ENCODE assay signal across 8 cellular contexts in the genomic region with DNA sequence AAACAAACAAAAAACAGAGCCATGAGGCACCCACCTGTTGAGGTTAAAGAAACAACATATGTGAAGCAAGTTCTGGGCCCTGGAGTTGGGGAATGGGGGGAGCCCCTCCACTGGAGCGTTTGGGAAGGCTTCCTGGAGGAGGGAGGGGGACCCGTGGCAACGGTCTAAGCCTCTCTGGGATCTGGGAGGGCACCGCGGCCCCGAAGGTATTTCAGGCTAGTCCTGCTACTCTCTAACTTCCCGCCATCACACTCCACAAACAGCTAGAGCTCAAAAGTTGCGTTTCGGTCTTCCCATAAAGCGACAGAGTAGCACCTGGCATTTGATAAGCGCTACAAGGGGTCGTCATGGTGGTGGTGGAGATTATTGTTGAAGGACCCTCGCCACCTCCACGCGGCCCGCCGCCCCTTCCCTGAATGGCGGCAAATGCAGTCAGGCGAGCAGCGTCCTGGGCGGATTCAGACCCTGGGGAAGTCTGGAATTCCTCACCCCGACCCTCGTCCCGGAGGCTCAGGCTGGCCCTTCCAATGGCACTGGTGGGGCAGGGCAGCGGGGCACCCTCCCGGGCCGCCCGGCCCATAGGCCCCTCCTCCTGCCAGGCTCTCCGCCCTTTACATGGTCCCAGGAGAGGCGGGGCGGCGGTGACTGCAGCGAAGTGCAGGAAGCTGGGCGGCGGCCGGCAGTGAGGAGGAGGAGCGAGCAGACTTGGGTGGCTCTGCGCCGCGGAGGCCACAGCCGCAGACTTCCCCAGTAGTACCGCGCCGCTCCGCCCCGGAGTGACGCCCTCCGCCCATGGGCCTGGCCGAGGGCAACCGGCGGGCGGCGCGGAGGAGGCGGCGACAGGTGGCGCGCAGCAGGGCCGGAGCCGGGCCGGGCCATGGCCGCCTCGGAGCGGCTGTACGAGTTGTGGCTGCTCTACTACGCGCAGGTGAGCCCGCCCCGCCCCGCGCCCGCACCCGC. TPM values are rescaled to one million over a fixed set of nuclear protein-coding genes. Genes with fewer than 3 reads are reported as not detected.
A peak's percentile ranks its signal among the peaks of the same experiment; 100 is the strongest.
DNase-seq lines count a peak whose midpoint lies in the region; ATAC-seq and TF ChIP-seq lines count a peak whose summit lies in the region.

A gene with protein sequence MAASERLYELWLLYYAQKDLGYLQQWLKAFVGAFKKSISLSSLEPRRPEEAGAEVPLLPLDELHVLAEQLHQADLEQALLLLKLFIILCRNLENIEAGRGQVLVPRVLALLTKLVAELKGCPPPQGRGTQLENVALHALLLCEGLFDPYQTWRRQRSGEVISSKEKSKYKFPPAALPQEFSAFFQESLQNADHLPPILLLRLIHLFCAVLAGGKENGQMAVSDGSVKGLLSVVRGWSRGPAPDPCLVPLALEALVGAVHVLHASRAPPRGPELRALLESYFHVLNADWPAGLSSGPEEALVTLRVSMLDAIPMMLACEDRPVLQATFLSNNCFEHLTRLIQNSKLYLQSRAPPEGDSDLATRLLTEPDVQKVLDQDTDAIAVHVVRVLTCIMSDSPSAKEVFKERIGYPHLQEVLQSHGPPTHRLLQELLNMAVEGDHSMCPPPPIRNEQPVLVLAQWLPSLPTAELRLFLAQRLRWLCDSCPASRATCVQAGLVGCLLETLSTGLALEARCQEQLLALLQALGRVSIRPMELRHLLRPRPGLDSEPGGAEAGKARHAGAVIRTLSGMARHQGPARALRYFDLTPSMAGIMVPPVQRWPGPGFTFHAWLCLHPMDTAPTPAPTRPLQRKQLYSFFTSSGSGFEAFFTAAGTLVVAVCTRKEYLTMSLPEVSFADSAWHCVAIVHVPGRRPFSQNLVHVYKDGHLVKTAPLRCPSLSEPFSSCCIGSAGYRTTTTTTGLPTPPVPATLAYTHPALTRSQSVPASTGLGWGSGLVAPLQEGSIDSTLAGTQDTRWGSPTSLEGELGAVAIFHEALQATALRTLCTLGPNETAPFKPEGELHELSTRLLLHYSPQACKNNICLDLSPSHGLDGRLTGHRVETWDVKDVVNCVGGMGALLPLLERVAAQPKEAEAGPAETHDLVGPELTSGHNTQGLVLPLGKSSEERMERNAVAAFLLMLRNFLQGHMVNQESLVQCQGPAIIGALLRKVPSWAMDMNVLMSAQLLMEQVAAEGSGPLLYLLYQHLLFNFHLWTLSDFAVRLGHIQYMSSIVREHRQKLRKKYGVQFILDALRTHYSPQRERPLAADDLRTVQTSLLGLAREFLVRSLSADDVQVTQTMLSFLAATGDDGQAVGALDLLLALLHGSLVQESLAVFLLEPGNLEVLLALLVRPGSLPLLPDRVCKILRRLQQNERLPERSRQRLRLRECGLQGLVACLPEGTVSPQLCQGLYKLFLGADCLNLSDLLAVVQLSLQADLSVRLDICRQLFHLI (N-terminal part only) (plus strand): TSS at position 682 of the 960 bp plus-strand sequence. CDS start 196 bp downstream, at position 878.

- H3K4me3 Mint-ChIP-seq in activated T-helper 2 cell treated with anti-CD3 and anti-CD28 coated beads, Interferon-gamma antibody, Interleukin-2, Interleukin-4, amounts not matched to agents 10 μg/mL and 5 μg/mL and 100 μg/mL, durations not matched to agents 14 hours and 24 hours and 36 hours (ENCODE audit: low read depth) = peak within 1 kb of the TSS; percentile 86
- H3K4me3 Mint-ChIP-seq in nephron = peak within 1 kb of the TSS; percentile 86 to 91 (median 89)

- intact Hi-C loops in activated T-helper 2 cell treated with anti-CD3 and anti-CD28 coated beads, Interferon-gamma antibody, Interleukin-2, Interleukin-4, amounts not matched to agents 10 μg/mL and 5 μg/mL and 100 μg/mL, durations not matched to agents 14 hours and 24 hours and 36 hours (cut with micrococcal nuclease) = loop anchor here (1.0 to 5.0 kb wide), 3 partner anchors 8 to 1108 kb away; a partner anchor contains a TSS

- H3K4me1 ChIP-seq in RWPE2 (ENCODE audit: insufficient read depth, poor library complexity, severe bottlenecking) = peaks cover 30% of the 10 kb centered on the region

- peak within 1 kb of the TSS; percentile 93 for H3K4me3 ChIP-seq in LNCaP clone FGC (ENCODE audit: low read depth, low read length)
- H3K4me3 ChIP-seq in RWPE2 (ENCODE audit: severe bottlenecking) = peak within 1 kb of the TSS; percentile 59
- peak within 1 kb of the TSS; percentile 67 for H3K4me3 ChIP-seq in fibroblast of pulmonary artery (replicated peaks; ENCODE audit: low read depth, low read length)

- DNase-seq in ELF-1 (ENCODE audit: low read depth, low spot score) = peak; percentile 93
- peak; percentile 85 for DNase-seq in H4 (ENCODE audit: low spot score)
- DNase-seq in LNCaP clone FGC (ENCODE audit: low read depth) = peak; percentile 86
- DNase-seq in RWPE2 (ENCODE audit: low spot score) = peak; percentile 96
- DNase-seq in activated T-helper 2 cell treated with anti-CD3 and anti-CD28 coated beads, Interferon-gamma antibody, Interleukin-2, Interleukin-4, amounts not matched to agents 10 μg/mL and 5 μg/mL and 100 μg/mL, durations not matched to agents 14 hours and 24 hours and 36 hours (ENCODE audit: low spot score) = peak; percentile 96
- peak; percentile 92 for DNase-seq in fibroblast of pulmonary artery (ENCODE audit: low read depth)
- peak; percentile 97 for DNase-seq in stimulated activated naive CD8-positive, alpha-beta T cell treated with anti-CD3 and anti-CD28 coated beads, Interleukin-15, Interleukin-2, amounts not matched to agents 100 U/mL and 50 U/mL, for 24 hours

- H3K27me3 ChIP-seq in RWPE2 (ENCODE audit: insufficient read depth, poor library complexity, severe bottlenecking) = no peaks in the 10 kb centered on the region

- H3K36me3 Mint-ChIP-seq in activated T-helper 2 cell treated with anti-CD3 and anti-CD28 coated beads, Interferon-gamma antibody, Interleukin-2, Interleukin-4, amounts not matched to agents 10 μg/mL and 5 μg/mL and 100 μg/mL, durations not matched to agents 14 hours and 24 hours and 36 hours (ENCODE audit: low read depth) = peaks cover 19% of the 10 kb centered on the region
- peaks cover 7% of the 10 kb centered on the region for H3K36me3 Mint-ChIP-seq in nephron (ENCODE audit: low read depth)

- no peaks in the 10 kb centered on the region for H3K27me3 Mint-ChIP-seq in activated T-helper 2 cell treated with anti-CD3 and anti-CD28 coated beads, Interferon-gamma antibody, Interleukin-2, Interleukin-4, amounts not matched to agents 10 μg/mL and 5 μg/mL and 100 μg/mL, durations not matched to agents 14 hours and 24 hours and 36 hours (ENCODE audit: low read depth)
- H3K27me3 Mint-ChIP-seq in nephron (ENCODE audit: low read depth) = peaks cover 4% of the 10 kb centered on the region

- no peaks in the 10 kb centered on the region for H3K9me3 Mint-ChIP-seq in activated T-helper 2 cell treated with anti-CD3 and anti-CD28 coated beads, Interferon-gamma antibody, Interleukin-2, Interleukin-4, amounts not matched to agents 10 μg/mL and 5 μg/mL and 100 μg/mL, durations not matched to agents 14 hours and 24 hours and 36 hours
- H3K9me3 Mint-ChIP-seq in nephron = no peaks in the 10 kb centered on the region

- peak within 1 kb of the TSS; percentile 75 for H3K27ac ChIP-seq in RWPE2 (ENCODE audit: poor library complexity, severe bottlenecking)

- 0 out of 2 replicates have a peak, but pooled peaks cover 4% of the 10 kb centered on the region for H3K36me3 ChIP-seq in RWPE2 (ENCODE audit: low read depth)

- H3K27ac Mint-ChIP-seq in activated T-helper 2 cell treated with anti-CD3 and anti-CD28 coated beads, Interferon-gamma antibody, Interleukin-2, Interleukin-4, amounts not matched to agents 10 μg/mL and 5 μg/mL and 100 μg/mL, durations not matched to agents 14 hours and 24 hours and 36 hours = peak within 1 kb of the TSS; percentile 78
- H3K27ac Mint-ChIP-seq in nephron = peak within 1 kb of the TSS; percentile 80 to 93 (median 92)

- H3K4me1 Mint-ChIP-seq in activated T-helper 2 cell treated with anti-CD3 and anti-CD28 coated beads, Interferon-gamma antibody, Interleukin-2, Interleukin-4, amounts not matched to agents 10 μg/mL and 5 μg/mL and 100 μg/mL, durations not matched to agents 14 hours and 24 hours and 36 hours (ENCODE audit: low read depth) = peaks cover 38% of the 10 kb centered on the region
- peaks cover 23% of the 10 kb centered on the region for H3K4me1 Mint-ChIP-seq in nephron

- TF ChIP-seq CTCF in LNCaP clone FGC (IDR thresholded peaks at IDR 0.05; ENCODE audit: control insufficient read depth, extremely low read depth, insufficient read depth) (0 out of 2 replicates have a peak, but pooled peaks have one; percentile 20), RWPE2 (IDR thresholded peaks at IDR 0.05; ENCODE audit: poor library complexity, severe bottlenecking) (no peak), fibroblast of pulmonary artery (IDR thresholded peaks at IDR 0.05; ENCODE audit: low read length, missing control alignments) (no peak), nephron (IDR thresholded peaks at IDR 0.05; ENCODE audit: unreplicated experiment in 3 of 3) (no peak)

- ATAC-seq in RWPE2 (ENCODE audit: low read depth) = peak; percentile 82
- ATAC-seq in stimulated activated naive CD8-positive, alpha-beta T cell treated with anti-CD3 and anti-CD28 coated beads, Interleukin-15, Interleukin-2, amounts not matched to agents 100 U/mL and 50 U/mL, for 24 hours = peak; percentile 87

- no peaks in the 10 kb centered on the region for H3K9me3 ChIP-seq in RWPE2 (ENCODE audit: severe bottlenecking)

RNA-seq across cellular contexts. Expression of the gene that starts here (rescaled TPM):
- 3.3 and 4.0 TPM in 2 replicates for total RNA-seq in H4 (2014; rRNA removed; shearing (Covaris generic))
- total RNA-seq in activated T-helper 2 cell treated with anti-CD3 and anti-CD28 coated beads, Interferon-gamma antibody, Interleukin-2, Interleukin-4, amounts not matched to agents 10 μg/mL and 5 μg/mL and 100 μg/mL, durations not matched to agents 14 hours and 24 hours and 36 hours = 120 and 129 TPM in 2 replicates

Comparison
In these comparisons a context has a peak if more than half of its experiments do, and no peak if none do; other contexts are left out.
1. Peak in every context shown above with its lines: DNase-seq, ATAC-seq, H3K4me3 ChIP-seq and H3K27ac ChIP-seq.
2. RNA of the gene that starts here (total RNA-seq): 120 to 129 TPM in activated T-helper 2 cell treated with anti-CD3 and anti-CD28 coated beads, Interferon-gamma antibody, Interleukin-2, Interleukin-4, amounts not matched to agents 10 μg/mL and 5 μg/mL and 100 μg/mL, durations not matched to agents 14 hours and 24 hours and 36 hours; 3.3 to 4.0 TPM in H4; every median in the first group is over 10 times any median in the second.